18 cellular contexts compared by ENCODE assay signal in the genomic region with DNA sequence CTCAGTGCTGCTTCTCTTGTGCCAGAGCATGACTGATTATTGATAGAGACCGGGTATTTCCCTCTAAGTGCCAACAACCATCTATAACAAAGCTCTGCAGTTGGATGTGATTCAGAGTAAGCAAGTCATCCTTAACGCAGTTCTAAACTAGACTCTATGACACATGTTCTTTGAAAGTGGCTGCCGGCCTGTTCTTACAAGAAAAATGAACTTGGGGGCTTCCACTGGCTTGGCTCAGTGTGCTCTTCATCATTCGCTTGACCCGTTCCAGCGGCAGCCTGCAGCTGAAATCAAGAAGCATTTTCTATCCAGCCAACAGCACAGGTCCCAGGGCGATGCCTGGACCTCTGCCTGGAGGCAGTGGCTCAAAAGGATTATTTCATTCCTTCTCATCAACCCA. TPM values are rescaled to one million over a fixed set of nuclear protein-coding genes. Genes with fewer than 3 reads are reported as not detected.
DNase-seq lines count a peak whose midpoint lies in the region; ATAC-seq and TF ChIP-seq lines count a peak whose summit lies in the region.
"Had no signal": no experiment of that assay in that cellular context is flagged by ENCODE, and none has a peak within 500 bp of the region (broad histone marks: within the 10 kb centered on the region; RNA-seq: fewer than 3 reads in every experiment).

No MANE protein-coding gene starts in this region.

- H3K4me1 Mint-ChIP-seq in memory B cell, result peaks cover 48% of the 10 kb centered on the region

- no peak for DNase-seq in activated CD4-positive, CD25-positive, alpha-beta regulatory T cell (lab: John Stamatoyannopoulos, UW)
- DNase-seq in OCI-LY7 (ENCODE audit: low spot score) (no peak), epithelial cell of prostate (ENCODE audit: low read depth, low spot score) (no peak), memory B cell (ENCODE audit: low spot score in 2 of 2) (no peak), RPMI8226 (no peak), left lung (no peak)
- DNase-seq: CD4-positive, alpha-beta T cell; effector memory CD8-positive, alpha-beta T cell; NCI-H1436; trophoblast cell; WERI-Rb-1 had no signal

- peaks cover 25% of the 10 kb centered on the region for H3K36me3 ChIP-seq in OCI-LY7 (ENCODE audit: insufficient read depth, low read length)
- H3K36me3 ChIP-seq in left lung, result no peaks in the 10 kb centered on the region
- H3K36me3 ChIP-seq: HAP-1 had no signal

- no peaks in the 10 kb centered on the region for H3K9me2 ChIP-seq in OCI-LY7 (ENCODE audit: insufficient read depth, low read length)

- no TSS peak for BruUV-seq in OCI-LY7 (replicated peaks; lab: Mats Ljungman, UMichigan)

- no peaks in the 10 kb centered on the region for H3K27me3 ChIP-seq in left lung
- H3K27me3 ChIP-seq: heart left ventricle had no signal

- peaks cover 87% of the 10 kb centered on the region for H3K4me1 ChIP-seq in OCI-LY7 (ENCODE audit: insufficient read depth, low read length, poor library complexity, severe bottlenecking)
- peaks cover 11 to 43% of the 10 kb centered on the region in 2 donors for H3K4me1 ChIP-seq in left lung
- H3K4me1 ChIP-seq: HAP-1 had no signal

- peaks cover 60% of the 10 kb centered on the region; the same call in 1 of the 2 replicates for H3K79me2 ChIP-seq in OCI-LY7 (ENCODE audit: insufficient read depth, low read depth, low read length)

- H2AFZ ChIP-seq in OCI-LY7 (ENCODE audit: low read length), result no peak overlapping the region

- H3K9me3 ChIP-seq in OCI-LY7 (ENCODE audit: low read length), result no peaks in the 10 kb centered on the region
- H3K9me3 ChIP-seq in left lung, result no peaks in the 10 kb centered on the region
- H3K9me3 ChIP-seq: HAP-1, heart left ventricle had no signal

- H3K27me3 Mint-ChIP-seq in memory B cell, result no peaks in the 10 kb centered on the region
- H3K27me3 Mint-ChIP-seq: CD4-positive, alpha-beta T cell; effector memory CD8-positive, alpha-beta T cell had no signal

- H3K4me3 Mint-ChIP-seq in memory B cell, result no peak overlapping the region
- H3K4me3 Mint-ChIP-seq: CD4-positive, alpha-beta T cell; effector memory CD8-positive, alpha-beta T cell had no signal

- H3K9me3 Mint-ChIP-seq in memory B cell, result no peaks in the 10 kb centered on the region
- H3K9me3 Mint-ChIP-seq: CD4-positive, alpha-beta T cell; effector memory CD8-positive, alpha-beta T cell had no signal

- CTCF ChIA-PET in OCI-LY7 (lab: Charles Lee; ENCODE audit: unreplicated experiment), result interaction anchor here (1.5 kb wide), 1 partner anchor 69 kb away, joined by 4 read pairs; no protein-coding TSS in a partner anchor

- H3K27ac ChIP-seq in OCI-LY7 (ENCODE audit: low read depth, low read length, poor library complexity, severe bottlenecking) (peak overlapping the region; percentile 85), epithelial cell of prostate (peak overlapping the region; percentile 16), left lung (no peak overlapping the region)
- H3K27ac ChIP-seq: 22Rv1, WERI-Rb-1 had no signal

- H3K36me3 Mint-ChIP-seq in memory B cell, result peaks cover 6% of the 10 kb centered on the region

- no peak overlapping the region for H3K4me3 ChIP-seq in OCI-LY7 (ENCODE audit: low read depth, low read length, poor library complexity, severe bottlenecking)
- H3K4me3 ChIP-seq in left lung, result no peak overlapping the region
- H3K4me3 ChIP-seq: HAP-1, heart left ventricle had no signal

- H3K27ac Mint-ChIP-seq in memory B cell, result peak overlapping the region; percentile 17
- H3K27ac Mint-ChIP-seq: brain; CD4-positive, alpha-beta T cell; progenitor cell of endocrine pancreas had no signal

- TF ChIP-seq CTCF in OCI-LY7 (conservative IDR thresholded peaks at IDR 0.05; ENCODE audit: low read length) (no peak), left lung (IDR thresholded peaks at IDR 0.05) (no peak)

- no peaks in the 10 kb centered on the region for H4K20me1 ChIP-seq in OCI-LY7 (ENCODE audit: insufficient read depth, low read length)

- H3K4me2 ChIP-seq in OCI-LY7 (ENCODE audit: low read length), result peak overlapping the region; percentile 68

- ATAC-seq in activated CD4-positive, CD25-positive, alpha-beta regulatory T cell treated with anti-CD3 and anti-CD28 coated beads, Interleukin-2, amount 50 U/mL, for 24 hours, result peak; percentile 15 to 33
- ATAC-seq in memory B cell (ENCODE audit: low read depth) (no peak), left lung (no peak), HG02938 (IDR thresholded peaks at IDR 0.05; ENCODE audit: unreplicated experiment) (no peak)
- ATAC-seq: effector memory CD8-positive, alpha-beta T cell had no signal

- intact Hi-C loops in OCI-LY7 (cut with micrococcal nuclease; ENCODE audit: unreplicated experiment) (loop anchor here (5.0 kb wide), 2 partner anchors 60 to 185 kb away; no protein-coding TSS in a partner anchor), left lung (cut with DNase I) (no loop called here)

- POLR2A ChIA-PET in OCI-LY7 (lab: Charles Lee), result interaction anchor here (0.9 to 3.3 kb wide), 17 partner anchors 8 to 252 kb away, joined by 3 to 25 read pairs (median 5); a partner anchor contains a TSS

RNA-seq across cellular contexts. Expression of a gene that starts 29.8 kb away (rescaled TPM):
- total RNA-seq in OCI-LY7 (2014; rRNA removed; shearing (Covaris generic)), result 19.7 and 22.6 TPM in 2 replicates
- total RNA-seq in OCI-LY7 (2022), result 34.4 and 35.0 TPM in 2 replicates
- total RNA-seq in left lung, result 10 to 100 TPM in 1 of 2 donors, 1 to 10 TPM in 1; 8.7 to 19.6 TPM

Comparison
In these comparisons a context has a peak if more than half of its experiments do, and no peak if none do; other contexts are left out.
1. ATAC-seq: peak in activated CD4-positive, CD25-positive, alpha-beta regulatory T cell treated with anti-CD3 and anti-CD28 coated beads, Interleukin-2, amount 50 U/mL, for 24 hours (2 of 2); none in memory B cell (single experiment), left lung (single experiment) and HG02938 (single experiment).
2. H3K27ac ChIP-seq: peak in OCI-LY7 (single experiment) and epithelial cell of prostate (single experiment); none in left lung (0 of 2).